In genomic region chr21:43845386-43845785, GRCh38 we compare ENCODE assay signal across 32 cellular contexts.
"Had no signal": no experiment of that assay in that cellular context is flagged by ENCODE, and none has a peak within 500 bp of the region (broad histone marks: within the 10 kb centered on the region; RNA-seq: fewer than 3 reads in every experiment).

No MANE protein-coding gene starts in this region.

- H3K9me3 ChIP-seq: esophagus muscularis mucosa, gastroesophageal sphincter had no signal

- H3K36me3 ChIP-seq: brain microvascular endothelial cell, esophagus muscularis mucosa, gastroesophageal sphincter had no signal

- DNase-seq: activated CD4-positive, alpha-beta memory T cell treated with anti-CD3 and anti-CD28 coated beads, Interleukin-2, amount 10 ng/mL, durations not matched to agents 7 days and 5 days; activated CD4-positive, alpha-beta T cell treated with anti-CD3 and anti-CD28 coated beads for 1 hour; activated CD4-positive, alpha-beta T cell treated with anti-CD3 and anti-CD28 coated beads for 4 hours; activated CD4-positive, alpha-beta T cell treated with anti-CD3 and anti-CD28 coated beads, Interleukin-2, amount 10 ng/mL, durations not matched to agents 7 days and 5 days; activated CD4-positive, alpha-beta T cell treated with anti-CD3 and anti-CD28 coated beads, Interleukin-2, amount 50 U/mL, for 4 hours; activated CD8-positive, alpha-beta memory T cell treated with anti-CD3 and anti-CD28 coated beads, Interleukin-2, amount 50 U/mL, for 48 hours; activated gamma-delta T cell; activated naive CD4-positive, alpha-beta T cell; activated naive CD4-positive, alpha-beta T cell treated with anti-CD3 and anti-CD28 coated beads, Interleukin-2, amount 10 ng/mL, durations not matched to agents 7 days and 5 days; activated naive CD8-positive, alpha-beta T cell treated with anti-CD3 and anti-CD28 coated beads, Interleukin-2, amount 10 ng/mL, durations not matched to agents 7 days and 5 days; activated T-cell treated with anti-CD3 and anti-CD28 coated beads for 4 hours; activated T-cell treated with anti-CD3 and anti-CD28 coated beads, Interleukin-2, amount 50 U/mL, for 24 hours; activated T-cell treated with anti-CD3 and anti-CD28 coated beads, Interleukin-2, amount 50 U/mL, for 72 hours; amniotic stem cell; anterior cingulate cortex; brain microvascular endothelial cell; cortex of kidney; dermis blood vessel endothelial cell; effector CD4-positive, alpha-beta T cell; effector memory CD8-positive, alpha-beta T cell; foreskin melanocyte; T-helper 1 cell; T-helper 17 cell; T1000 had no signal

- H3K4me3 ChIP-seq: esophagus muscularis mucosa, gastroesophageal sphincter had no signal

- H3K27ac Mint-ChIP-seq: activated CD4-positive, alpha-beta memory T cell treated with anti-CD3 and anti-CD28 coated beads, Interleukin-2, amount 10 ng/mL, durations not matched to agents 7 days and 5 days; activated CD4-positive, alpha-beta T cell treated with anti-CD3 and anti-CD28 coated beads, Interleukin-2, amount 10 ng/mL, durations not matched to agents 7 days and 5 days; activated naive CD4-positive, alpha-beta T cell treated with anti-CD3 and anti-CD28 coated beads, Interleukin-2, amount 10 ng/mL, durations not matched to agents 7 days and 5 days; activated naive CD4-positive, alpha-beta T cell treated with anti-CD3 and anti-CD28 coated beads, Interleukin-2, amount 50 U/mL, for 72 hours; activated naive CD8-positive, alpha-beta T cell treated with anti-CD3 and anti-CD28 coated beads, Interleukin-2, amount 10 ng/mL, durations not matched to agents 7 days and 5 days; activated T-cell treated with anti-CD3 and anti-CD28 coated beads, Interleukin-2, amount 50 U/mL, for 24 hours; activated T-cell treated with anti-CD3 and anti-CD28 coated beads, Interleukin-2, amount 50 U/mL, for 72 hours; effector memory CD8-positive, alpha-beta T cell; T-helper 17 cell had no signal

- H3K36me3 Mint-ChIP-seq: activated naive CD4-positive, alpha-beta T cell treated with anti-CD3 and anti-CD28 coated beads, Interleukin-2, amount 10 ng/mL, durations not matched to agents 7 days and 5 days had no signal

- H3K4me3 Mint-ChIP-seq: activated CD4-positive, alpha-beta memory T cell treated with anti-CD3 and anti-CD28 coated beads, Interleukin-2, amount 10 ng/mL, durations not matched to agents 7 days and 5 days; activated CD4-positive, alpha-beta T cell treated with anti-CD3 and anti-CD28 coated beads, Interleukin-2, amount 10 ng/mL, durations not matched to agents 7 days and 5 days; activated naive CD4-positive, alpha-beta T cell treated with anti-CD3 and anti-CD28 coated beads, Interleukin-2, amount 10 ng/mL, durations not matched to agents 7 days and 5 days; activated naive CD8-positive, alpha-beta T cell treated with anti-CD3 and anti-CD28 coated beads, Interleukin-2, amount 10 ng/mL, durations not matched to agents 7 days and 5 days; activated T-cell treated with anti-CD3 and anti-CD28 coated beads, Interleukin-2, amount 50 U/mL, for 24 hours; activated T-cell treated with anti-CD3 and anti-CD28 coated beads, Interleukin-2, amount 50 U/mL, for 72 hours; central memory CD8-positive, alpha-beta T cell; effector memory CD8-positive, alpha-beta T cell; T-helper 17 cell; T-helper 2 cell treated with Interferon-gamma antibody and Interleukin-4, amounts not matched to agents 5 μg/mL and 100 μg/mL, for 36 hours had no signal

- H3K27me3 ChIP-seq: brain microvascular endothelial cell, esophagus muscularis mucosa, gastroesophageal sphincter had no signal

- ATAC-seq: activated naive CD4-positive, alpha-beta T cell treated with anti-CD3 and anti-CD28 coated beads, Interleukin-2, amount 50 U/mL, for 72 hours; activated T-cell treated with anti-CD3 and anti-CD28 coated beads, Interleukin-2, amount 50 U/mL, for 72 hours; effector memory CD8-positive, alpha-beta T cell; gastroesophageal sphincter; T-helper 17 cell had no signal

- H3K9me3 Mint-ChIP-seq: activated CD4-positive, alpha-beta memory T cell treated with anti-CD3 and anti-CD28 coated beads, Interleukin-2, amount 10 ng/mL, durations not matched to agents 7 days and 5 days; activated naive CD4-positive, alpha-beta T cell treated with anti-CD3 and anti-CD28 coated beads, Interleukin-2, amount 10 ng/mL, durations not matched to agents 7 days and 5 days; activated T-cell treated with anti-CD3 and anti-CD28 coated beads, Interleukin-2, amount 50 U/mL, for 24 hours; central memory CD8-positive, alpha-beta T cell; effector memory CD8-positive, alpha-beta T cell had no signal

- FAIRE-seq: astrocyte, bronchial epithelial cell, colon had no signal

- H3K4me1 ChIP-seq: esophagus muscularis mucosa, gastroesophageal sphincter had no signal

- H3K27ac ChIP-seq: brain microvascular endothelial cell, esophagus muscularis mucosa, gastroesophageal sphincter had no signal

- H3K27me3 Mint-ChIP-seq: activated CD4-positive, alpha-beta memory T cell treated with anti-CD3 and anti-CD28 coated beads, Interleukin-2, amount 10 ng/mL, durations not matched to agents 7 days and 5 days; activated CD4-positive, alpha-beta T cell treated with anti-CD3 and anti-CD28 coated beads, Interleukin-2, amount 10 ng/mL, durations not matched to agents 7 days and 5 days; activated T-cell treated with anti-CD3 and anti-CD28 coated beads, Interleukin-2, amount 50 U/mL, for 24 hours had no signal
